ENCODE assay signal across 8 cellular contexts in the genomic region with DNA sequence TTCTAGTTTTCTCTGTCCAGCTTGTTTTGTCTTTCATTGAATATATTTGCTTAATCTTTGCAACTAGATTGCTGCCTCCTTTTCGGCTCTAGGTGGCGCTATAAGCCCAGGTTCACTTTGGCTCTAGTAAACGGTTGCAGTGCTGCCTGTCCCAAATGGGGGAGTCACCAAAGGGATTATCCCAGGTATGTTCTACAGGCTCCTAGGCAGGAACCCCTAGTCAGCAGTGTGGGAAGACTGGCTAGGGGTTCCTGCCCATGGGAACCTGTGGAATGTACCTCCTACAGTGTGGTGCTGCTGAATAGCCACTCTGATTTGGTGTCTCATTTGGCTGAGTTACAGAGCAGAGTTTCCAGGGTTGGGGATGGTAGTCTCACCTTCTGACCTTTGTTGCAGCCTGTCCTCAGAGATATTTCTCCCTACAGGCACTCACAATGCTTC.
A peak's percentile ranks its signal among the peaks of the same experiment; 100 is the strongest.
DNase-seq lines count a peak whose midpoint lies in the region; ATAC-seq and TF ChIP-seq lines count a peak whose summit lies in the region.

No MANE protein-coding gene starts in this region.

- H3K36me3 Mint-ChIP-seq in neural crest cell (ENCODE audit: low read depth), result peaks cover 8% of the 10 kb centered on the region
- peaks cover 10% of the 10 kb centered on the region for H3K36me3 Mint-ChIP-seq in natural killer cell treated with Interleukin-12 subunit alpha and Interleukin-12 subunit beta and Interleukin-15 and Interleukin-18, amount 100 ng/mL, for 72 hours

- H3K27ac Mint-ChIP-seq in neural crest cell (ENCODE audit: unreplicated experiment), result no peak overlapping the region
- H3K27ac Mint-ChIP-seq in natural killer cell treated with Interleukin-12 subunit alpha and Interleukin-12 subunit beta and Interleukin-15 and Interleukin-18, amount 100 ng/mL, for 72 hours, result no peak overlapping the region

- no peak overlapping the region for H3K4me3 Mint-ChIP-seq in neural crest cell
- H3K4me3 Mint-ChIP-seq in natural killer cell treated with Interleukin-12 subunit alpha and Interleukin-12 subunit beta and Interleukin-15 and Interleukin-18, amount 100 ng/mL, for 72 hours, result no peak overlapping the region

- H3K4me3 ChIP-seq in AG09309 (ENCODE audit: control insufficient read depth, low read depth, low read length), result no peak overlapping the region

- H3K9me3 Mint-ChIP-seq in neural crest cell, result peaks cover 4% of the 10 kb centered on the region
- H3K9me3 Mint-ChIP-seq in natural killer cell treated with Interleukin-12 subunit alpha and Interleukin-12 subunit beta and Interleukin-15 and Interleukin-18, amount 100 ng/mL, for 72 hours, result peaks cover 4% of the 10 kb centered on the region

- no peak for ATAC-seq in HG03442 (IDR thresholded peaks at IDR 0.05; ENCODE audit: unreplicated experiment)
- ATAC-seq in natural killer cell treated with Interleukin-12 subunit alpha and Interleukin-12 subunit beta and Interleukin-15 and Interleukin-18, amount 100 ng/mL, for 72 hours, result no peak

- DNase-seq in AG09309 (ENCODE audit: low read depth) (no peak), NCI-H748 treated with DMSO at 0.1 percent for 48 hours (lab: John Stamatoyannopoulos, UW) (peak; percentile 59), cerebellar cortex (ENCODE audit: low spot score) (peak; percentile 38), neural crest cell (ENCODE audit: low read depth, low spot score) (peak; percentile 14), NCI-H526 treated with DMSO at 0.1 percent for 48 hours (lab: John Stamatoyannopoulos, UW) (no peak)
- no peak for DNase-seq in natural killer cell treated with Interleukin-12 subunit alpha and Interleukin-12 subunit beta and Interleukin-15 and Interleukin-18, amount 100 ng/mL, for 72 hours (ENCODE audit: low spot score)

- peaks cover 15% of the 10 kb centered on the region for H3K4me1 Mint-ChIP-seq in neural crest cell
- no peaks in the 10 kb centered on the region for H3K4me1 Mint-ChIP-seq in natural killer cell treated with Interleukin-12 subunit alpha and Interleukin-12 subunit beta and Interleukin-15 and Interleukin-18, amount 100 ng/mL, for 72 hours (ENCODE audit: low read depth in 2 of 2)

- no peaks in the 10 kb centered on the region for H3K27me3 Mint-ChIP-seq in neural crest cell (ENCODE audit: low read depth)
- H3K27me3 Mint-ChIP-seq in natural killer cell treated with Interleukin-12 subunit alpha and Interleukin-12 subunit beta and Interleukin-15 and Interleukin-18, amount 100 ng/mL, for 72 hours, result no peaks in the 10 kb centered on the region

- peak; percentile 87 for TF ChIP-seq CTCF in AG09309 (IDR thresholded peaks at IDR 0.05; ENCODE audit: control insufficient read depth, insufficient read depth, low read depth, low read length, missing control alignments)
- TF ChIP-seq CTCF in GM12872 (IDR thresholded peaks at IDR 0.05; ENCODE audit: insufficient read depth, low read depth, low read length), result peak; percentile 78
- peak; percentile 69 for TF ChIP-seq CTCF in neural crest cell (conservative IDR thresholded peaks at IDR 0.05)

Comparison
In these comparisons a context has a peak if more than half of its experiments do, and no peak if none do; other contexts are left out.
1. DNase-seq: peak in NCI-H748 treated with DMSO at 0.1 percent for 48 hours (single experiment), cerebellar cortex (single experiment) and neural crest cell (single experiment); none in AG09309 (single experiment), NCI-H526 treated with DMSO at 0.1 percent for 48 hours (single experiment) and natural killer cell treated with Interleukin-12 subunit alpha and Interleukin-12 subunit beta and Interleukin-15 and Interleukin-18, amount 100 ng/mL, for 72 hours (single experiment).
2. Peak in every context shown above with its lines, with median percentiles within 50 percentile points of each other: CTCF ChIP-seq.